ENCODE assay signal across 13 cellular contexts in genomic region chr16:79970551-79971236, GRCh38.
DNase-seq lines count a peak whose midpoint lies in the region; ATAC-seq and TF ChIP-seq lines count a peak whose summit lies in the region.
"Had no signal": no experiment of that assay in that cellular context is flagged by ENCODE, and none has a peak within 500 bp of the region (broad histone marks: within the 10 kb centered on the region; RNA-seq: fewer than 3 reads in every experiment).

No MANE protein-coding gene starts in this region.

- no peak for TF ChIP-seq POLR2A in ovary (IDR thresholded peaks at IDR 0.05)
- no peak for TF ChIP-seq POLR2A in esophagus muscularis mucosa (IDR thresholded peaks at IDR 0.05; ENCODE audit: low read depth)

- H3K4me3 ChIP-seq in ovary (no peak overlapping the region), esophagus muscularis mucosa (no peak overlapping the region)
- H3K4me3 ChIP-seq: prostate gland had no signal

- H3K27me3 ChIP-seq in ovary, result no peaks in the 10 kb centered on the region
- H3K27me3 ChIP-seq in esophagus muscularis mucosa, result no peaks in the 10 kb centered on the region

- H3K27ac ChIP-seq in ovary (peak overlapping the region in 1 of 2 donors; percentile 26), esophagus muscularis mucosa (replicated peaks in 1 of 4) (no peak overlapping the region)
- H3K27ac ChIP-seq: prostate gland had no signal

- peaks cover 5% of the 10 kb centered on the region for H3K4me1 ChIP-seq in ovary (ENCODE audit: insufficient read depth)
- H3K4me1 ChIP-seq in esophagus muscularis mucosa, result no peaks in the 10 kb centered on the region
- H3K4me1 ChIP-seq: prostate gland had no signal

- TF ChIP-seq CTCF in ovary (IDR thresholded peaks at IDR 0.05) (peak in 1 of 3 donors; percentile 20), GM20000 (IDR thresholded peaks at IDR 0.05; ENCODE audit: extremely low read depth, missing control alignments) (no peak), esophagus muscularis mucosa (IDR thresholded peaks at IDR 0.05) (no peak)

- no peaks in the 10 kb centered on the region for H3K9me3 ChIP-seq in ovary
- H3K9me3 ChIP-seq in esophagus muscularis mucosa, result no peaks in the 10 kb centered on the region
- H3K9me3 ChIP-seq: prostate gland had no signal

- H3K36me3 ChIP-seq in ovary (no peaks in the 10 kb centered on the region), esophagus muscularis mucosa (no peaks in the 10 kb centered on the region)
- H3K36me3 ChIP-seq: prostate gland had no signal

- DNase-seq in ELF-1 (ENCODE audit: low read depth, low spot score) (peak; percentile 23), Right ventricle myocardium superior (peak; percentile 75), ovary (peak; percentile 35 to 77 (median 67)), T-helper 9 cell (no peak), NCI-H187 treated with DMSO at 0.1 percent for 48 hours (lab: John Stamatoyannopoulos, UW) (no peak), GM20000 (ENCODE audit: low spot score) (no peak), esophagus muscularis mucosa (ENCODE audit: extremely low spot score) (no peak)
- DNase-seq: activated CD4-positive, alpha-beta T cell treated with anti-CD3 and anti-CD28 coated beads, Interleukin-2, amount 50 U/mL, for 1 hour; C1 segment of cervical spinal cord; NCI-H2081; T-helper 1 cell had no signal

- no peak for ATAC-seq in SK-N-SH treated with all-trans-retinoic acid at 6 μM for 48 hours
- peak; percentile 99 for ATAC-seq in Right ventricle myocardium superior (ENCODE audit: poor library complexity)

- intact Hi-C loops in Right ventricle myocardium superior (cut with DNase I) (no loop called here), ovary (cut with DNase I) (no loop called here), esophagus muscularis mucosa (cut with DNase I) (no loop called here)

- TF ChIP-seq EP300 in ovary (IDR thresholded peaks at IDR 0.05) (no peak), esophagus muscularis mucosa (IDR thresholded peaks at IDR 0.05) (no peak)

- 38 to 45% (median 44%) methylated on average over 10 of the region's 10 CpGs for WGBS in ovary, 3 donors
- WGBS in esophagus muscularis mucosa, result 71% methylated on average over 10 of the region's 10 CpGs

TF ChIP-seq in SK-N-SH treated with all-trans-retinoic acid at 6 μM for 48 hours, 23 proteins besides CTCF, POLR2A, EP300 and RAD21:
- peak; percentile 57; the same call in 1 of the 2 replicates for TF ChIP-seq TCF4 (CRISPR knock-in tag; IDR thresholded peaks at IDR 0.05; ENCODE audit: borderline replicate concordance)
- TF ChIP-seq, protein P1, sequence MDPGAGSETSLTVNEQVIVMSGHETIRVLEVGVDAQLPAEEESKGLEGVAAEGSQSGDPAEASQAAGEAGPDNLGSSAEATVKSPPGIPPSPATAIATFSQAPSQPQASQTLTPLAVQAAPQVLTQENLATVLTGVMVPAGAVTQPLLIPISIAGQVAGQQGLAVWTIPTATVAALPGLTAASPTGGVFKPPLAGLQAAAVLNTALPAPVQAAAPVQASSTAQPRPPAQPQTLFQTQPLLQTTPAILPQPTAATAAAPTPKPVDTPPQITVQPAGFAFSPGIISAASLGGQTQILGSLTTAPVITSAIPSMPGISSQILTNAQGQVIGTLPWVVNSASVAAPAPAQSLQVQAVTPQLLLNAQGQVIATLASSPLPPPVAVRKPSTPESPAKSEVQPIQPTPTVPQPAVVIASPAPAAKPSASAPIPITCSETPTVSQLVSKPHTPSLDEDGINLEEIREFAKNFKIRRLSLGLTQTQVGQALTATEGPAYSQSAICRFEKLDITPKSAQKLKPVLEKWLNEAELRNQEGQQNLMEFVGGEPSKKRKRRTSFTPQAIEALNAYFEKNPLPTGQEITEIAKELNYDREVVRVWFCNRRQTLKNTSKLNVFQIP (CRISPR knock-in tag; IDR thresholded peaks at IDR 0.05; ENCODE audit: borderline replicate concordance, low read depth), result no peak

Comparison
In these comparisons a context has a peak if more than half of its experiments do, and no peak if none do; other contexts are left out.
1. DNase-seq: peak in ELF-1 (single experiment), Right ventricle myocardium superior (single experiment) and ovary (5 of 5); none in T-helper 9 cell (single experiment), NCI-H187 treated with DMSO at 0.1 percent for 48 hours (single experiment), GM20000 (single experiment) and esophagus muscularis mucosa (single experiment).